8 cellular contexts compared by ENCODE assay signal in the genomic region with DNA sequence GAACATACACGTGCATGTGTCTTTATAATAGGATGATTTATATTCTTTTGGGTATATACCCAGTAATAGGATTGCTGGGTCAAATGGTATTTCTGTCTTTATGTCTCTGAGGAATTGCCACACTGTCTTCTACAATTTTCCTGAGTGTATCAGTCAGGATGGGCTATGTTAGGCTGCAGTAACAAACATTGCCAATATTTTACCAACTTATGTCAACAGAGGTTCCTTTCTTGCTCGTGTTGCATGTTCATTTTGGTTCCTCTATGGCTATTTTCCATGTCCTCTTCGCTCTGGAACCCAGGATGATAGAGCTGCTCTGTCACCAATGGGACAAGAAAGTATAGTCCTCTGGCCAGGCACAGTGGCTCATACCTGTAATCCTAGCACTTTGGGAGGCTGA.
"Had no signal": no experiment of that assay in that cellular context is flagged by ENCODE, and none has a peak within 500 bp of the region (broad histone marks: within the 10 kb centered on the region; RNA-seq: fewer than 3 reads in every experiment).

No MANE protein-coding gene starts in this region.

- H3K4me3 ChIP-seq: GM12878 had no signal

- ATAC-seq: GM12878 had no signal

- DNase-seq: GDM1, GF-D8 had no signal

- FAIRE-seq: G401.6, GM12878, GM12891, GM12892, GM18507, GM19239 had no signal
